19 cellular contexts compared by ENCODE assay signal in the genomic region with DNA sequence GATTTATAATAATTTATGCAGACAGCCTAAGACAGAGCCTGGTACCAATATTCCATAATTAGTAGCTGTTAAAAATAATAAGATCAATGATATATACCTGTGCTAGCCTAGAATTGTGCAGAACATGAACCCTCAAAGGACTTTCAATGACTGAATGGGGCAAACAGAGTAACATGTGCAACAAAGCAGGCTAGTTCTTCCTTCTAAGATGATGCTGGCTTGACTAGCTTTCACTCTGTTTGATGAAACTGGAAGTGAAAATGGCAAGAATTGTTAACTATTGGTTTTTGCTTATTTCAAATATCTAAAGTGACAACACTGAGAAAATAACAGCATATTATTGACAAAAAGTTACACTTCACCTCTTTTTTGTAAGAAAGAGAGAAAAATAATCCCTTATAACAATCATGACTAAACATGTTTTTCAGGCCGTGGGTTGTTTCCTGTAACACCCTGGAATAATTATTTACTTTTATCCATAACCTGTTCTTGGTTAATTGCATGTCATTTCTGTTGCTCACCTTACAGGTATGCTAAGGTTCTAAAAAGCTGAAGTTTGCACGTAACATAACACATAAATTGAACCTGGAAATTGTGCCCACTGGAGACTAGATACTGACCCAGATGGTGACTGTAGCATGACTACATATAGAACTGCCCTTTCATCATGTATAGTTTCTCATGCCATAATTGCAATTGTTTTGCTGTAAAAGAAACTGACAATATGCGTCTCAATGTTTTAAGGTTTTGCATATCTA.
"Had no signal": no experiment of that assay in that cellular context is flagged by ENCODE, and none has a peak within 500 bp of the region (broad histone marks: within the 10 kb centered on the region; RNA-seq: fewer than 3 reads in every experiment).

No MANE protein-coding gene starts in this region.

- H3K27ac ChIP-seq: cardiac muscle cell, sigmoid colon, thoracic aorta, upper lobe of right lung had no signal

- H3K4me1 ChIP-seq: sigmoid colon, upper lobe of right lung had no signal

- H3K36me3 ChIP-seq: cardiac muscle cell, sigmoid colon, thoracic aorta, upper lobe of right lung had no signal

- H3K4me3 ChIP-seq: cardiac muscle cell, lung, sigmoid colon, smooth muscle cell, thoracic aorta, upper lobe of right lung had no signal

- ATAC-seq: activated CD8-positive, alpha-beta T cell treated with anti-CD3 and anti-CD28 coated beads, Interleukin-2, amount 10 ng/mL, durations not matched to agents 7 days and 5 days; activated naive CD8-positive, alpha-beta T cell treated with anti-CD3 and anti-CD28 coated beads, Interleukin-2, amount 50 U/mL, for 24 hours; left lobe of liver; natural killer cell; upper lobe of right lung had no signal

- DNase-seq: activated CD4-positive, alpha-beta T cell treated with anti-CD3 and anti-CD28 coated beads for 1 hour; activated CD4-positive, alpha-beta T cell treated with anti-CD3 and anti-CD28 coated beads, Interleukin-2, amount 50 U/mL, for 1 hour; activated CD8-positive, alpha-beta T cell treated with anti-CD3 and anti-CD28 coated beads, Interleukin-2, amount 10 ng/mL, durations not matched to agents 7 days and 5 days; activated gamma-delta T cell; activated naive CD4-positive, alpha-beta T cell treated with anti-CD3 and anti-CD28 coated beads, Interleukin-2, amount 50 U/mL, for 16 hours; activated naive CD8-positive, alpha-beta T cell treated with anti-CD3 and anti-CD28 coated beads, Interleukin-2, amount 50 U/mL, for 24 hours; cortex of kidney; endodermal cell; foreskin melanocyte; natural killer cell; sigmoid colon; stimulated activated CD4-positive, alpha-beta T cell treated with anti-CD3 and anti-CD28 coated beads, Interleukin-15, amount 100 ng/mL, for 24 hours; stimulated activated naive CD4-positive, alpha-beta T cell; upper lobe of right lung had no signal

- H3K9me3 ChIP-seq: thoracic aorta, upper lobe of right lung had no signal

- H3K27me3 ChIP-seq: cardiac muscle cell, sigmoid colon, upper lobe of right lung had no signal

- H3K4me2 ChIP-seq: smooth muscle cell had no signal
